1 cellular context compared by ENCODE assay signal in genomic region chr12:46915082-46915481, GRCh38.
A peak's percentile ranks its signal among the peaks of the same experiment; 100 is the strongest.
TF ChIP-seq lines count a peak whose summit lies in the region.

No MANE protein-coding gene starts in this region.

TF ChIP-seq in IMR-90, 13 proteins besides CTCF, POLR2A, EP300 and RAD21 (continued from another document):
- TF ChIP-seq BHLHE40 (IDR thresholded peaks at IDR 0.05; ENCODE audit: low read depth, low read length) (peak; percentile 78), CEBPB (IDR thresholded peaks at IDR 0.05; ENCODE audit: low read depth, low read length) (no peak), MAFK (IDR thresholded peaks at IDR 0.05; ENCODE audit: low read depth, low read length) (no peak)
